Comparison of ENCODE assay signal across 23 cellular contexts in genomic region chr18:48029296-48029986, GRCh38.
DNase-seq lines count a peak whose midpoint lies in the region; ATAC-seq, FAIRE-seq and TF ChIP-seq lines count a peak whose summit lies in the region.
"Had no signal": no experiment of that assay in that cellular context is flagged by ENCODE, and none has a peak within 500 bp of the region (broad histone marks: within the 10 kb centered on the region; RNA-seq: fewer than 3 reads in every experiment).

No MANE protein-coding gene starts in this region.

- H3K9ac ChIP-seq in kidney (ENCODE audit: low read length in 2 of 2): no peak overlapping the region
- H3K9ac ChIP-seq: BLaER1 treated with 17β-estradiol and CSF1 and Interleukin-3, amounts not matched to agents 10 nM and 100 nM had no signal

- TF ChIP-seq CTCF in kidney (IDR thresholded peaks at IDR 0.05; ENCODE audit: borderline replicate concordance, extremely low read depth, insufficient read depth): no peak
- no peak for TF ChIP-seq CTCF in upper lobe of right lung (IDR thresholded peaks at IDR 0.05)

- ATAC-seq in stimulated activated naive CD8-positive, alpha-beta T cell treated with anti-CD3 and anti-CD28 coated beads, Interleukin-15, amount 100 ng/mL, for 72 hours: peak; percentile 50
- ATAC-seq in stimulated activated naive CD8-positive, alpha-beta T cell treated with anti-CD3 and anti-CD28 coated beads, Interleukin-15, Interleukin-2, amounts not matched to agents 100 U/mL and 50 U/mL, for 24 hours: no peak
- no peak for ATAC-seq in upper lobe of right lung
- no peak for ATAC-seq in HG03354 (IDR thresholded peaks at IDR 0.05; ENCODE audit: poor library complexity, severe bottlenecking, unreplicated experiment)
- ATAC-seq: A549, HepG2 had no signal

- H3K9me3 ChIP-seq in kidney (ENCODE audit: control insufficient read depth in 1 of 2, low read length in 2 of 2) (no peaks in the 10 kb centered on the region), upper lobe of right lung (no peaks in the 10 kb centered on the region)
- H3K9me3 ChIP-seq: A549; BLaER1 treated with 17β-estradiol and CSF1 and Interleukin-3, amounts not matched to agents 10 nM and 100 nM had no signal

- intact Hi-C loops in kidney (cut with DNase I): no loop called here
- intact Hi-C loops in posterior vena cava (cut with DNase I): loop anchor here in 1 of 2 donors (5.0 kb wide), 1 partner anchor 932 kb away; no protein-coding TSS in a partner anchor
- intact Hi-C loops in upper lobe of right lung (cut with DNase I): loop anchor here (10.0 kb wide), 1 partner anchor 255 kb away; no protein-coding TSS in a partner anchor

- no peaks in the 10 kb centered on the region for H3K4me1 Mint-ChIP-seq in stimulated activated naive CD8-positive, alpha-beta T cell treated with anti-CD3 and anti-CD28 coated beads, Interleukin-15, amount 100 ng/mL, for 72 hours
- H3K4me1 Mint-ChIP-seq in activated CD4-positive, alpha-beta memory T cell treated with anti-CD3 and anti-CD28 coated beads, Interleukin-2, amount 10 ng/mL, durations not matched to agents 7 days and 5 days: peaks cover 2% of the 10 kb centered on the region
- H3K4me1 Mint-ChIP-seq: CD4-positive, alpha-beta memory T cell had no signal

- POLR2A ChIA-PET in activated CD4-positive, alpha-beta memory T cell treated with anti-CD3 and anti-CD28 coated beads, Interleukin-2, amount 10 ng/mL, durations not matched to agents 7 days and 5 days (lab: Charles Lee): no interaction called here

- H3K9me3 Mint-ChIP-seq in stimulated activated naive CD8-positive, alpha-beta T cell treated with anti-CD3 and anti-CD28 coated beads, Interleukin-15, amount 100 ng/mL, for 72 hours: no peaks in the 10 kb centered on the region
- no peaks in the 10 kb centered on the region for H3K9me3 Mint-ChIP-seq in activated CD4-positive, alpha-beta memory T cell treated with anti-CD3 and anti-CD28 coated beads, Interleukin-2, amount 10 ng/mL, durations not matched to agents 7 days and 5 days
- H3K9me3 Mint-ChIP-seq: CD4-positive, alpha-beta memory T cell had no signal

- H3K27ac ChIP-seq in kidney (ENCODE audit: low read depth in 2 of 2, low read length in 2 of 2) (no peak overlapping the region), upper lobe of right lung (no peak overlapping the region)
- H3K27ac ChIP-seq: BLaER1 treated with 17β-estradiol and CSF1 and Interleukin-3, amounts not matched to agents 10 nM and 100 nM had no signal

- FAIRE-seq in kidney (lab: Jason Lieb, UNC): no peak
- FAIRE-seq: A549, H54, HepG2, RCC 7860 had no signal

- peaks cover 5 to 10% of the 10 kb centered on the region in 2 donors for H3K4me1 ChIP-seq in kidney (ENCODE audit: control insufficient read depth in 1 of 2, insufficient read depth in 1 of 2, low read depth in 1 of 2, low read length in 2 of 2)
- H3K4me1 ChIP-seq in upper lobe of right lung: peaks cover 21% of the 10 kb centered on the region

- no peak overlapping the region for H3K4me3 ChIP-seq in kidney (ENCODE audit: low read length in 2 of 2)
- no peak overlapping the region for H3K4me3 ChIP-seq in upper lobe of right lung
- H3K4me3 ChIP-seq: A549; BLaER1 treated with 17β-estradiol and CSF1 and Interleukin-3, amounts not matched to agents 10 nM and 100 nM had no signal

- DNase-seq in stimulated activated naive CD8-positive, alpha-beta T cell treated with anti-CD3 and anti-CD28 coated beads, Interleukin-15, amount 100 ng/mL, for 72 hours: no peak
- DNase-seq in stimulated activated naive CD8-positive, alpha-beta T cell treated with anti-CD3 and anti-CD28 coated beads, Interleukin-15, Interleukin-2, amounts not matched to agents 100 U/mL and 50 U/mL, for 24 hours: no peak
- DNase-seq in kidney (peak; percentile 74), posterior vena cava (ENCODE audit: low spot score) (peak; percentile 74), upper lobe of right lung (peak; percentile 58), RKO (ENCODE audit: low spot score) (no peak)
- no peak for DNase-seq in activated CD4-positive, alpha-beta memory T cell treated with anti-CD3 and anti-CD28 coated beads, Interleukin-2, amount 10 ng/mL, durations not matched to agents 7 days and 5 days
- DNase-seq: AML-193; CD4-positive, alpha-beta memory T cell; Karpas-422; MV-4-11; NCI-H1436 treated with DMSO at 0.1 percent for 48 hours; NCI-H187 treated with DMSO at 0.1 percent for 48 hours; NCI-H446; NCI-H524 treated with DMSO at 0.1 percent for 48 hours; NCI-H774; SHP77 had no signal

- no peak overlapping the region for H3K27ac Mint-ChIP-seq in stimulated activated naive CD8-positive, alpha-beta T cell treated with anti-CD3 and anti-CD28 coated beads, Interleukin-15, amount 100 ng/mL, for 72 hours
- no peak overlapping the region for H3K27ac Mint-ChIP-seq in activated CD4-positive, alpha-beta memory T cell treated with anti-CD3 and anti-CD28 coated beads, Interleukin-2, amount 10 ng/mL, durations not matched to agents 7 days and 5 days
- H3K27ac Mint-ChIP-seq: CD4-positive, alpha-beta memory T cell had no signal

- H3K27me3 ChIP-seq in upper lobe of right lung: no peaks in the 10 kb centered on the region
- H3K27me3 ChIP-seq: BLaER1 treated with 17β-estradiol and CSF1 and Interleukin-3, amounts not matched to agents 10 nM and 100 nM had no signal

- CTCF ChIA-PET in activated CD4-positive, alpha-beta memory T cell treated with anti-CD3 and anti-CD28 coated beads, Interleukin-2, amount 10 ng/mL, durations not matched to agents 7 days and 5 days (lab: Charles Lee): interaction anchor here (0.6 to 2.6 kb wide), 4 partner anchors 14 to 427 kb away, joined by 5 to 20 read pairs (median 8); no protein-coding TSS in a partner anchor

- H3K4me3 Mint-ChIP-seq in stimulated activated naive CD8-positive, alpha-beta T cell treated with anti-CD3 and anti-CD28 coated beads, Interleukin-15, amount 100 ng/mL, for 72 hours: no peak overlapping the region
- no peak overlapping the region for H3K4me3 Mint-ChIP-seq in activated CD4-positive, alpha-beta memory T cell treated with anti-CD3 and anti-CD28 coated beads, Interleukin-2, amount 10 ng/mL, durations not matched to agents 7 days and 5 days
- H3K4me3 Mint-ChIP-seq: CD4-positive, alpha-beta memory T cell had no signal

- no peaks in the 10 kb centered on the region for H3K36me3 Mint-ChIP-seq in activated CD4-positive, alpha-beta memory T cell treated with anti-CD3 and anti-CD28 coated beads, Interleukin-2, amount 10 ng/mL, durations not matched to agents 7 days and 5 days (ENCODE audit: low read depth)
- H3K36me3 Mint-ChIP-seq: CD4-positive, alpha-beta memory T cell had no signal

- peaks cover 12% of the 10 kb centered on the region for H3K27me3 Mint-ChIP-seq in stimulated activated naive CD8-positive, alpha-beta T cell treated with anti-CD3 and anti-CD28 coated beads, Interleukin-15, amount 100 ng/mL, for 72 hours
- H3K27me3 Mint-ChIP-seq in activated CD4-positive, alpha-beta memory T cell treated with anti-CD3 and anti-CD28 coated beads, Interleukin-2, amount 10 ng/mL, durations not matched to agents 7 days and 5 days: no peaks in the 10 kb centered on the region

- H3K36me3 ChIP-seq in kidney (ENCODE audit: control insufficient read depth in 1 of 2, insufficient read depth in 2 of 2, low read length in 2 of 2) (no peaks in the 10 kb centered on the region), upper lobe of right lung (no peaks in the 10 kb centered on the region)
- H3K36me3 ChIP-seq: BLaER1 treated with 17β-estradiol and CSF1 and Interleukin-3, amounts not matched to agents 10 nM and 100 nM had no signal

Comparison
In these comparisons a context has a peak if more than half of its experiments do, and no peak if none do; other contexts are left out.
1. DNase-seq: peak in kidney (single experiment), posterior vena cava (single experiment) and upper lobe of right lung (single experiment); none in stimulated activated naive CD8-positive, alpha-beta T cell treated with anti-CD3 and anti-CD28 coated beads, Interleukin-15, amount 100 ng/mL, for 72 hours (0 of 2), stimulated activated naive CD8-positive, alpha-beta T cell treated with anti-CD3 and anti-CD28 coated beads, Interleukin-15, Interleukin-2, amounts not matched to agents 100 U/mL and 50 U/mL, for 24 hours (single experiment), activated CD4-positive, alpha-beta memory T cell treated with anti-CD3 and anti-CD28 coated beads, Interleukin-2, amount 10 ng/mL, durations not matched to agents 7 days and 5 days (single experiment) and RKO (single experiment).